Comparison of ENCODE assay signal across 9 cellular contexts in the genomic region with DNA sequence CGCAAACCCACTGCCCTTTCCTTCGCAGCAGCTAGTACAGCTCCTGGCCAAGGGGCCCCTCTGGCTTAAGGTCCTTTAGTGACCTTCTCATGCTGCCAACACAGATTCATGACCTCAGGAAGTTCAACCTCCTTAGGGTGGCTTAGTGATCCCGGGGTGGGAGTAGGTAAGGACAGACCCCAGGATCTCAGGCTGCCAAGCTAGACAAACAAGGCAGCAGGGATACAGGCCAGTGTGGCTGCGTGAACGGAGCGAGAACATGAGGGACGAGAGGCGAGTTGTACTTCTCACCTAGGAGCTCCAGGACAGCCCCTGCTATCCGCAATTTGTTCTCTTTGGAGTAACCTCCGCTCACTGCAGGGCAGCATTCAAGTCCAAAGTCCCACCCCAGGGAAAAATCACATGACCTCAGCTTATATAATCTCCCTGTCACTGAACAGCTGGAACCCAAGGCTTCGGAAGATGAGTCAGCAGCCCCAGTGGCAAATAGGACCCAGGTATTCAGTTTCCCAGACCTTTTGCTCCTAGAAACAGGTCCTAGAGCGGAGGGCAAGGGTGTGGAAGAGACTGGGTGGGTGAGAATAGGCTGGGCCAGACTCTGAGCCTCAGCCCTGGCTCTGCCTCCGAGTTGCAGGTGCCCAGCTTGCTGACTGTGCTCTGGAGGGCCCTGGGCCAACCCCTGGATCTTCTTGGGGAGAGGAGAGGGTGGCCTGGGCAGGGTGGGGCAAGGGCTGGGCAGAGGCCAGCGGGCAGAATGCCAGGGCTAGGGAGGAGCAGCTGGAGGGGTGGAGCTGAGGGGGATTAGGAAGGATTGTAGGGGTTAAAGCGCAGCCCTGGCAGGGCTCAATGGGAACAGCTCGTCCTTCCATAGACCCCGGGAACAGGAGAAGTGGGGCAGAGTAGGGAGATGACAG. TPM values are rescaled to one million over a fixed set of nuclear protein-coding genes. Genes with fewer than 3 reads are reported as not detected.
DNase-seq lines count a peak whose midpoint lies in the region; ATAC-seq and TF ChIP-seq lines count a peak whose summit lies in the region.
"Had no signal": no experiment of that assay in that cellular context is flagged by ENCODE, and none has a peak within 500 bp of the region (broad histone marks: within the 10 kb centered on the region; RNA-seq: fewer than 3 reads in every experiment).

No MANE protein-coding gene starts in this region.

- ATAC-seq in left cardiac atrium, result peak; percentile 4 to 72
- ATAC-seq in gastrocnemius medialis, result peak; percentile 7 to 10
- ATAC-seq in stimulated activated naive CD8-positive, alpha-beta T cell treated with anti-CD3 and anti-CD28 coated beads, Interleukin-15, Interleukin-2, amounts not matched to agents 100 U/mL and 50 U/mL, for 24 hours, result no peak
- ATAC-seq in HG03520 (IDR thresholded peaks at IDR 0.05; ENCODE audit: unreplicated experiment), result no peak
- ATAC-seq in GM21515 (IDR thresholded peaks at IDR 0.05; ENCODE audit: unreplicated experiment), result no peak

- H3K4me3 ChIP-seq in gastrocnemius medialis, result peak overlapping the region in 2 of 4 donors; percentile 17 to 24

- intact Hi-C loops in left cardiac atrium (cut with DNase I), result no loop called here
- intact Hi-C loops in gastrocnemius medialis (cut with DNase I; ENCODE audit: low total_unique reads), result loop anchor here (1.0 kb wide), 1 partner anchor 8 kb away; no protein-coding TSS in a partner anchor

- peaks cover 89 to 93% of the 10 kb centered on the region in 2 donors for H3K4me1 ChIP-seq in gastrocnemius medialis

- H3K36me3 ChIP-seq in gastrocnemius medialis, result no peaks in the 10 kb centered on the region

- H3K9me3 ChIP-seq in gastrocnemius medialis, result no peaks in the 10 kb centered on the region

- DNase-seq in HuH-7 (ENCODE audit: low spot score) (peak; percentile 87), RKO (ENCODE audit: low spot score) (peak; percentile 36), left cardiac atrium (peak; percentile 70), gastrocnemius medialis (peak; percentile 83 to 98), NCI-H2227 (lab: John Stamatoyannopoulos, UW; ENCODE audit: unreplicated experiment) (no peak)
- DNase-seq in stimulated activated naive CD8-positive, alpha-beta T cell treated with anti-CD3 and anti-CD28 coated beads, Interleukin-15, Interleukin-2, amounts not matched to agents 100 U/mL and 50 U/mL, for 24 hours, result no peak

- peak; percentile 40 to 62 for TF ChIP-seq POLR2A in gastrocnemius medialis (IDR thresholded peaks at IDR 0.05)

- H3K27me3 ChIP-seq in gastrocnemius medialis, result no peaks in the 10 kb centered on the region

- peak overlapping the region; percentile 96 to 99 (median 98) for H3K27ac ChIP-seq in gastrocnemius medialis

- peak in 1 of 5 experiments; percentile 1 for TF ChIP-seq CTCF in gastrocnemius medialis (IDR thresholded peaks at IDR 0.05 in 4 of 5, conservative IDR thresholded peaks at IDR 0.05 in 1 of 5)

- in situ Hi-C loops in gastrocnemius medialis (cut with MboI; ENCODE audit: low sequenced_read_pairs in 4 of 4), result no loop called here

RNA-seq across cellular contexts. Expression of gene USP2, which starts 13.1 kb away (rescaled TPM):
- 10 to 100 TPM; 65.8 to 68.8 TPM for total RNA-seq in left cardiac atrium
- 100 to 1,000 TPM in 1 of 4 donors, 10 to 100 TPM in 3; 19.4 to 105 (median 46.0) TPM for total RNA-seq in gastrocnemius medialis

RNA-seq across cellular contexts. Expression of gene MFRP, which starts 21.9 kb away (rescaled TPM):
- total RNA-seq in left cardiac atrium (not detected), gastrocnemius medialis (not detected)
- total RNA-seq: kidney epithelial cell had no signal

RNA-seq across cellular contexts. Expression of gene C1QTNF5, which starts 27.7 kb away (rescaled TPM):
- total RNA-seq in left cardiac atrium, result 10 to 100 TPM; 25.1 to 39.9 TPM
- total RNA-seq in gastrocnemius medialis, result 10 to 100 TPM in 1 of 4 donors, 1 to 10 TPM in 3; 4.0 to 16.0 (median 6.0) TPM

RNA-seq across cellular contexts. Expression of gene RNF26, which starts 34.1 kb away (rescaled TPM):
- total RNA-seq in left cardiac atrium (10 to 100 TPM; 13.2 to 14.1 TPM), gastrocnemius medialis (1 to 10 TPM; 3.8 to 5.1 (median 4.7) TPM)

RNA-seq across cellular contexts. Expression of gene MCAM, which starts 51.4 kb away (rescaled TPM):
- total RNA-seq in left cardiac atrium (100 to 1,000 TPM; 144 to 230 TPM), gastrocnemius medialis (100 to 1,000 TPM in 3 of 4 donors, 10 to 100 TPM in 1; 22.6 to 193 (median 123) TPM)

Comparison
In these comparisons a context has a peak if more than half of its experiments do, and no peak if none do; other contexts are left out.
1. DNase-seq: peak in HuH-7 (single experiment), RKO (single experiment), left cardiac atrium (single experiment) and gastrocnemius medialis (2 of 2); none in stimulated activated naive CD8-positive, alpha-beta T cell treated with anti-CD3 and anti-CD28 coated beads, Interleukin-15, Interleukin-2, amounts not matched to agents 100 U/mL and 50 U/mL, for 24 hours (single experiment) and NCI-H2227 (single experiment).
2. ATAC-seq: peak in left cardiac atrium (2 of 2) and gastrocnemius medialis (2 of 2); none in stimulated activated naive CD8-positive, alpha-beta T cell treated with anti-CD3 and anti-CD28 coated beads, Interleukin-15, Interleukin-2, amounts not matched to agents 100 U/mL and 50 U/mL, for 24 hours (single experiment), HG03520 (single experiment) and GM21515 (single experiment).